In the genomic region with DNA sequence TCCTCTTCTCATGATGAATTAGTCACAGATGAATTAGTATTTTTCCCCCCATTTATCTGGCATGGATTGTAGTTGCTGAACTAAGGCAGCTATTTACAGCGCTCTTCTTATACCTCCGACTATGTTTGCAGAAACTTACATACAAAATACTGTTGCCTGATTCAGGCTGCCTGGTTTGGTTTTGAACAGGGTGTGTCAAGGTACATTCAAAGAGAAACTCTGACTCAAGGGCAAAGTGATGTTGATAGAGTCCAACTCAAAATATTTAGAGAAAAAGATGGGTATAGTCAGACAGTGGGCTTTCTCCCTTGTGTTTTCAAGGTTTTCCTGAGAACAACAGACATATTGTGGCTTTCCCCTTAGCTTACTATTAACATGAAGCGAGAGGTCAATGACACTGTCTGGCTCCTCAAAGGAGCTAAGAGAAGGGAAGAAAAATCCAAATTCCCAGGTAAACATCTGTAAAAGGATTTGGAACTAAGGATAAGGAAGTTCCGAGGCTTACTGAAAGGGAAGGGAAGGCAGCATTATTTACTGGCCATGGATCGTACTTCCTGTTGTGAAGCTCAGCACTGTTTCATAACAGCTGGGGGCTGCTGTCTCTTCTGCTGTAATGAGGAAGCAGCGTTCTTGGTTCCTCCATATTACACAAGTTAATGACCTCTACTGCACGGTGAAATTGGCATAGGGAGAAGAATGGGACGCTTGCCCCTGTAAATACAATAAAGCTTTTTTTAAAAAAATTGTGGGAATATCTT, we compare ENCODE assay signal across 8 cellular contexts. TPM values are rescaled to one million over a fixed set of nuclear protein-coding genes. Genes with fewer than 3 reads are reported as not detected.
DNase-seq lines count a peak whose midpoint lies in the region; ATAC-seq and TF ChIP-seq lines count a peak whose summit lies in the region.

No MANE protein-coding gene starts in this region.

- H3K9me3 Mint-ChIP-seq in activated CD8-positive, alpha-beta T cell treated with anti-CD3 and anti-CD28 coated beads, Interleukin-2, amount 10 ng/mL, durations not matched to agents 7 days and 5 days (ENCODE audit: insufficient read depth), result no peaks in the 10 kb centered on the region
- peaks cover 26% of the 10 kb centered on the region for H3K9me3 Mint-ChIP-seq in mesothelial cell of epicardium

- no peaks in the 10 kb centered on the region for H3K36me3 Mint-ChIP-seq in activated CD8-positive, alpha-beta T cell treated with anti-CD3 and anti-CD28 coated beads, Interleukin-2, amount 10 ng/mL, durations not matched to agents 7 days and 5 days (ENCODE audit: low read depth)
- no peaks in the 10 kb centered on the region for H3K36me3 Mint-ChIP-seq in mesothelial cell of epicardium

- TF ChIP-seq CTCF in mesothelial cell of epicardium (IDR thresholded peaks at IDR 0.05; ENCODE audit: unreplicated experiment) (no peak), BE2C (IDR thresholded peaks at IDR 0.05; ENCODE audit: low read depth, low read length) (no peak)

- POLR2A ChIA-PET in activated CD8-positive, alpha-beta T cell treated with anti-CD3 and anti-CD28 coated beads, Interleukin-2, amount 10 ng/mL, durations not matched to agents 7 days and 5 days (lab: Charles Lee), result interaction anchor here (0.6 to 2.3 kb wide), 10 partner anchors 13 to 74 kb away, joined by 3 to 11 read pairs (median 4); a partner anchor contains a TSS

- peak overlapping the region; percentile 30 for H3K4me3 Mint-ChIP-seq in activated CD8-positive, alpha-beta T cell treated with anti-CD3 and anti-CD28 coated beads, Interleukin-2, amount 10 ng/mL, durations not matched to agents 7 days and 5 days
- no peak overlapping the region for H3K4me3 Mint-ChIP-seq in mesothelial cell of epicardium

- H3K4me3 ChIP-seq in BE2C (ENCODE audit: low read depth, low read length), result no peak overlapping the region

- DNase-seq in EH (ENCODE audit: low read depth), result peak; percentile 36
- DNase-seq in activated CD8-positive, alpha-beta T cell treated with anti-CD3 and anti-CD28 coated beads, Interleukin-2, amount 10 ng/mL, durations not matched to agents 7 days and 5 days, result no peak
- DNase-seq in mesothelial cell of epicardium (ENCODE audit: low spot score in 2 of 2, unreplicated experiment in 2 of 2), result no peak
- no peak for DNase-seq in BE2C
- DNase-seq in SHP77 (lab: John Stamatoyannopoulos, UW), result no peak

- H3K27ac Mint-ChIP-seq in activated CD8-positive, alpha-beta T cell treated with anti-CD3 and anti-CD28 coated beads, Interleukin-2, amount 10 ng/mL, durations not matched to agents 7 days and 5 days, result peak overlapping the region; percentile 75
- peak overlapping the region; percentile 74 for H3K27ac Mint-ChIP-seq in mesothelial cell of epicardium

- H3K9me3 ChIP-seq in BE2C, result no peaks in the 10 kb centered on the region

- H3K4me1 Mint-ChIP-seq in activated CD8-positive, alpha-beta T cell treated with anti-CD3 and anti-CD28 coated beads, Interleukin-2, amount 10 ng/mL, durations not matched to agents 7 days and 5 days (ENCODE audit: low read depth), result peaks cover 50% of the 10 kb centered on the region
- peaks cover 34% of the 10 kb centered on the region for H3K4me1 Mint-ChIP-seq in mesothelial cell of epicardium

- H3K27me3 ChIP-seq in BE2C, result no peaks in the 10 kb centered on the region

- no peaks in the 10 kb centered on the region for H3K4me1 ChIP-seq in BE2C

- no peaks in the 10 kb centered on the region for H3K27me3 Mint-ChIP-seq in activated CD8-positive, alpha-beta T cell treated with anti-CD3 and anti-CD28 coated beads, Interleukin-2, amount 10 ng/mL, durations not matched to agents 7 days and 5 days (ENCODE audit: low read depth)
- no peaks in the 10 kb centered on the region for H3K27me3 Mint-ChIP-seq in mesothelial cell of epicardium (ENCODE audit: low read depth)

- ATAC-seq in GM19468 (IDR thresholded peaks at IDR 0.05; ENCODE audit: extremely low read depth, unreplicated experiment) (peak; percentile 47), HG03571 (IDR thresholded peaks at IDR 0.05; ENCODE audit: unreplicated experiment) (peak; percentile 84), HG03139 (IDR thresholded peaks at IDR 0.05; ENCODE audit: unreplicated experiment) (no peak)
- ATAC-seq in activated CD8-positive, alpha-beta T cell treated with anti-CD3 and anti-CD28 coated beads, Interleukin-2, amount 10 ng/mL, durations not matched to agents 7 days and 5 days, result peak; percentile 71

- CTCF ChIA-PET in activated CD8-positive, alpha-beta T cell treated with anti-CD3 and anti-CD28 coated beads, Interleukin-2, amount 10 ng/mL, durations not matched to agents 7 days and 5 days (lab: Charles Lee), result interaction anchor here (0.7 to 3.2 kb wide), 10 partner anchors 10 to 475 kb away, joined by 3 to 11 read pairs (median 4); no protein-coding TSS in a partner anchor

- H3K36me3 ChIP-seq in BE2C, result no peaks in the 10 kb centered on the region

RNA-seq across cellular contexts. Expression of a gene that starts 30.9 kb away (rescaled TPM):
- not detected for total RNA-seq in activated CD8-positive, alpha-beta T cell treated with anti-CD3 and anti-CD28 coated beads, Interleukin-2, amount 10 ng/mL, durations not matched to agents 7 days and 5 days
- 0.34 to 0.44 TPM (median 0.38 TPM) in 3 replicates for total RNA-seq in mesothelial cell of epicardium
- polyA plus RNA-seq in BE2C (2012; ENCODE audit: insufficient read depth, insufficient read length, low read depth), result not detected

RNA-seq across cellular contexts. Expression of a gene that starts 38.6 kb away (rescaled TPM):
- total RNA-seq in activated CD8-positive, alpha-beta T cell treated with anti-CD3 and anti-CD28 coated beads, Interleukin-2, amount 10 ng/mL, durations not matched to agents 7 days and 5 days, result 1,000 to 10,000 TPM; 8,800 to 8,961 TPM
- total RNA-seq in mesothelial cell of epicardium, result 2,120 to 2,167 TPM (median 2,121 TPM) in 3 replicates
- 656 TPM for polyA plus RNA-seq in BE2C (2012; ENCODE audit: insufficient read depth, insufficient read length, low read depth)
